In the genomic region with DNA sequence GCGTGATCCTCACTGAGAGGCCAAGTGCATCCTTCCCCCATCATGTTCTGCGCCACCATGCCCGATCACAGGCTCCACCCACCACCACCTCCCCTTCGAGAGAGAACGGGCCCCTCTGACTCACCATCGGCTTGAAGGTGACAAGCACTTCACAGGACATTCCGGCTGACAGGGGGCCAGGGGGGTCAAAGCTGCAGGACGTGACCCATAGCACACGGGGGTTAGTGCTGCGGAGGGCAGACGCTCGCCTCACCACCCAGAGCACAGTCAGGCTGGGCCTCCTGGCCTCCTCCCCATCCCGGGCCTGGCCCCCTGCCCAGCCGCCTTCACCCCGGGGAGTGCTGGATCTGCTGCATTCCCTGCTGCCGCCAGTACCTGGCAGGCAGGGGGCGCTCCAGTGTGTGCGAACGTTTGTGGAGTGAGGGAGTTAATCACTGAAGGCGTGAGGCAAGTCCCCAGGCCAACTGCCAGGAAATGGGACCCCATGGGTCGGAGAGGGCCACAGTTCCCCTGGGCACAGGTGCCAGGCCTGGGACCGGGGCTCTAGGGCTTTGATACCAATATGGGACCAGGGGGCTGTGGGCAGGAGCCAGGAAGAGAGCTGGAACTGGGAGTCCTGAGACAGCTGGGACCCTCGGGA, we compare ENCODE assay signal across 8 cellular contexts. TPM values are rescaled to one million over a fixed set of nuclear protein-coding genes. Genes with fewer than 3 reads are reported as not detected.
A peak's percentile ranks its signal among the peaks of the same experiment; 100 is the strongest.
DNase-seq lines count a peak whose midpoint lies in the region; ATAC-seq and TF ChIP-seq lines count a peak whose summit lies in the region.

No MANE protein-coding gene starts in this region.

- H3K4me3 ChIP-seq in A673 (ENCODE audit: low read depth, low read length, poor library complexity, severe bottlenecking), result no peak overlapping the region
- no peak overlapping the region for H3K4me3 ChIP-seq in liver (ENCODE audit: low read depth in 1 of 3, low read length in 3 of 3)

- H3K4me1 ChIP-seq in A673 (ENCODE audit: insufficient read depth, low read length, poor library complexity, severe bottlenecking) (peaks cover 3% of the 10 kb centered on the region), liver (ENCODE audit: control insufficient read depth in 4 of 4, insufficient read depth in 4 of 4, low read length in 3 of 4) (no peaks in the 10 kb centered on the region)

- H3K27ac ChIP-seq in A673 (ENCODE audit: low read depth, low read length, poor library complexity, severe bottlenecking), result no peak overlapping the region
- no peak overlapping the region for H3K27ac ChIP-seq in liver (ENCODE audit: low read depth in 1 of 2, low read length in 2 of 2)

- H3K27ac Mint-ChIP-seq in activated CD4-positive, alpha-beta T cell treated with anti-CD3 and anti-CD28 coated beads, Interleukin-2, amount 10 ng/mL, durations not matched to agents 7 days and 5 days, result no peak overlapping the region

- H3K9ac ChIP-seq in liver (ENCODE audit: low read depth in 1 of 2, low read length in 2 of 2), result no peak overlapping the region

- no peaks in the 10 kb centered on the region for H3K36me3 Mint-ChIP-seq in activated CD4-positive, alpha-beta T cell treated with anti-CD3 and anti-CD28 coated beads, Interleukin-2, amount 10 ng/mL, durations not matched to agents 7 days and 5 days (ENCODE audit: low read depth)

- peaks cover under 1% of the 10 kb centered on the region for H3K4me1 Mint-ChIP-seq in activated CD4-positive, alpha-beta T cell treated with anti-CD3 and anti-CD28 coated beads, Interleukin-2, amount 10 ng/mL, durations not matched to agents 7 days and 5 days

- POLR2A ChIA-PET in A673 (lab: Charles Lee; ENCODE audit: low non-redundant PET), result no interaction called here
- POLR2A ChIA-PET in activated CD4-positive, alpha-beta T cell treated with anti-CD3 and anti-CD28 coated beads, Interleukin-2, amount 10 ng/mL, durations not matched to agents 7 days and 5 days (lab: Charles Lee), result no interaction called here

- no TSS peak for BruUV-seq in A673 (replicated peaks; lab: Mats Ljungman, UMichigan)

- peak; percentile 91 for DNase-seq in A673 (ENCODE audit: low spot score)
- peak; percentile 91 for DNase-seq in GM13976 (ENCODE audit: low spot score)
- DNase-seq in NCI-H446 treated with DMSO at 0.1 percent for 48 hours (lab: John Stamatoyannopoulos, UW), result peak; percentile 41
- peak; percentile 78 for DNase-seq in activated CD4-positive, alpha-beta T cell treated with anti-CD3 and anti-CD28 coated beads, Interleukin-2, amount 10 ng/mL, durations not matched to agents 7 days and 5 days
- peak; percentile 74 for DNase-seq in dermis blood vessel endothelial cell
- peak; percentile 37 to 46 (median 46) for DNase-seq in stimulated activated CD4-positive, alpha-beta T cell treated with anti-CD3 and anti-CD28 coated beads, TNF-alpha, amount 100 ng/mL, for 4 hours (ENCODE audit: low read depth in 3 of 3)

- no peak for ATAC-seq in GM18511 (IDR thresholded peaks at IDR 0.05; ENCODE audit: unreplicated experiment)

- CTCF ChIA-PET in A673 (lab: Charles Lee), result interaction anchor here (3.8 kb wide), 1 partner anchor 84 kb away, joined by 23 read pairs; no protein-coding TSS in a partner anchor
- CTCF ChIA-PET in activated CD4-positive, alpha-beta T cell treated with anti-CD3 and anti-CD28 coated beads, Interleukin-2, amount 10 ng/mL, durations not matched to agents 7 days and 5 days (lab: Charles Lee), result interaction anchor here (0.8 to 2.9 kb wide), 8 partner anchors 13 to 197 kb away, joined by 3 to 20 read pairs (median 3); no protein-coding TSS in a partner anchor

- H3K9me3 Mint-ChIP-seq in activated CD4-positive, alpha-beta T cell treated with anti-CD3 and anti-CD28 coated beads, Interleukin-2, amount 10 ng/mL, durations not matched to agents 7 days and 5 days, result peaks cover under 1% of the 10 kb centered on the region

- H3K9me3 ChIP-seq in A673 (ENCODE audit: low read depth, low read length, poor library complexity, severe bottlenecking), result no peaks in the 10 kb centered on the region
- no peaks in the 10 kb centered on the region for H3K9me3 ChIP-seq in liver (ENCODE audit: control insufficient read depth in 4 of 4, low read length in 3 of 4)

- TF ChIP-seq CTCF in A673 (conservative IDR thresholded peaks at IDR 0.05; ENCODE audit: low read depth, low read length) (peak; percentile 98), GM13976 (IDR thresholded peaks at IDR 0.05; ENCODE audit: borderline replicate concordance, control extremely low read depth, extremely low read depth, insufficient read depth, missing control alignments) (peak; percentile 79), liver (IDR thresholded peaks at IDR 0.05; ENCODE audit: low read depth, low read length, missing input control) (peak; percentile 75)

- peaks cover 8% of the 10 kb centered on the region for H3K27me3 Mint-ChIP-seq in activated CD4-positive, alpha-beta T cell treated with anti-CD3 and anti-CD28 coated beads, Interleukin-2, amount 10 ng/mL, durations not matched to agents 7 days and 5 days

- H3K4me3 Mint-ChIP-seq in activated CD4-positive, alpha-beta T cell treated with anti-CD3 and anti-CD28 coated beads, Interleukin-2, amount 10 ng/mL, durations not matched to agents 7 days and 5 days, result no peak overlapping the region

- no peaks in the 10 kb centered on the region for H3K36me3 ChIP-seq in A673 (ENCODE audit: insufficient read depth, low read length, poor library complexity, severe bottlenecking)
- no peaks in the 10 kb centered on the region for H3K36me3 ChIP-seq in liver (ENCODE audit: control insufficient read depth in 4 of 4, insufficient read depth in 3 of 4, low read depth in 1 of 4, low read length in 3 of 4)

- intact Hi-C loops in A673 (cut with micrococcal nuclease; ENCODE audit: unreplicated experiment), result loop anchor here (1.0 kb wide), 1 partner anchor 85 kb away; no protein-coding TSS in a partner anchor

- in situ Hi-C loops in GM13976 (cut with MboI; ENCODE audit: low sequenced_read_pairs, unreplicated experiment), result no loop called here

- 12% methylated on average over 23 of the region's 23 CpGs for WGBS in liver

- TF ChIP-seq RAD21 in liver (IDR thresholded peaks at IDR 0.05), result peak; percentile 78 to 88

- no peaks in the 10 kb centered on the region for H3K27me3 ChIP-seq in A673 (replicated peaks; ENCODE audit: insufficient read depth, low read depth, low read length, poor library complexity)
- no peaks in the 10 kb centered on the region for H3K27me3 ChIP-seq in liver (ENCODE audit: control insufficient read depth in 4 of 4, insufficient read depth in 4 of 4, low read length in 3 of 4)

TF ChIP-seq in liver, 16 proteins besides CTCF, POLR2A, EP300 and RAD21 (continues in another document):
- TF ChIP-seq, protein P1, sequence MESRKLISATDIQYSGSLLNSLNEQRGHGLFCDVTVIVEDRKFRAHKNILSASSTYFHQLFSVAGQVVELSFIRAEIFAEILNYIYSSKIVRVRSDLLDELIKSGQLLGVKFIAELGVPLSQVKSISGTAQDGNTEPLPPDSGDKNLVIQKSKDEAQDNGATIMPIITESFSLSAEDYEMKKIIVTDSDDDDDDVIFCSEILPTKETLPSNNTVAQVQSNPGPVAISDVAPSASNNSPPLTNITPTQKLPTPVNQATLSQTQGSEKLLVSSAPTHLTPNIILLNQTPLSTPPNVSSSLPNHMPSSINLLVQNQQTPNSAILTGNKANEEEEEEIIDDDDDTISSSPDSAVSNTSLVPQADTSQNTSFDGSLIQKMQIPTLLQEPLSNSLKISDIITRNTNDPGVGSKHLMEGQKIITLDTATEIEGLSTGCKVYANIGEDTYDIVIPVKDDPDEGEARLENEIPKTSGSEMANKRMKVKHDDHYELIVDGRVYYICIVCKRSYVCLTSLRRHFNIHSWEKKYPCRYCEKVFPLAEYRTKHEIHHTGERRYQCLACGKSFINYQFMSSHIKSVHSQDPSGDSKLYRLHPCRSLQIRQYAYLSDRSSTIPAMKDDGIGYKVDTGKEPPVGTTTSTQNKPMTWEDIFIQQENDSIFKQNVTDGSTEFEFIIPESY (IDR thresholded peaks at IDR 0.05), result no peak
- TF ChIP-seq FOXA2 (IDR thresholded peaks at IDR 0.05), result no peak
- no peak for TF ChIP-seq YY1 (IDR thresholded peaks at IDR 0.05)
- TF ChIP-seq MAX (IDR thresholded peaks at IDR 0.05), result no peak
- TF ChIP-seq GABPA (IDR thresholded peaks at IDR 0.05 in 1 of 2, conservative IDR thresholded peaks at IDR 0.05 in 1 of 2), result no peak
- no peak for TF ChIP-seq RXRA (IDR thresholded peaks at IDR 0.05)
- TF ChIP-seq FOXA1 (IDR thresholded peaks at IDR 0.05), result no peak
- TF ChIP-seq TAF1 (conservative IDR thresholded peaks at IDR 0.05), result no peak
- no peak for TF ChIP-seq EGR1 (IDR thresholded peaks at IDR 0.05; ENCODE audit: low read depth in 2 of 2)
- TF ChIP-seq JUND (IDR thresholded peaks at IDR 0.05), result no peak
- TF ChIP-seq HNF4G (IDR thresholded peaks at IDR 0.05), result no peak

RNA-seq across cellular contexts. Expression of gene TMEM52, which starts 40.9 kb away (rescaled TPM):
- total RNA-seq in A673 (2021) (4.1 and 10.3 TPM in 2 replicates), dermis blood vessel endothelial cell (0.37 TPM in 1 of 2 replicates, not detected in the other), liver (1 to 10 TPM; 2.6 to 2.7 TPM)
- total RNA-seq in activated CD4-positive, alpha-beta T cell treated with anti-CD3 and anti-CD28 coated beads, Interleukin-2, amount 10 ng/mL, durations not matched to agents 7 days and 5 days, result not detected
- 10 to 100 TPM in 1 of 2 donors, 1 to 10 TPM in 1; 3.2 to 13.1 TPM for polyA plus RNA-seq in liver

RNA-seq across cellular contexts. Expression of gene CFAP74, which starts 43.6 kb away (rescaled TPM):
- total RNA-seq in A673 (2021) (not detected in 2 replicates), dermis blood vessel endothelial cell (not detected in 2 replicates), liver (under 1 TPM in 1 of 2 donors, not detected in 1; under 0.01 TPM)
- not detected for total RNA-seq in activated CD4-positive, alpha-beta T cell treated with anti-CD3 and anti-CD28 coated beads, Interleukin-2, amount 10 ng/mL, durations not matched to agents 7 days and 5 days
- polyA plus RNA-seq in liver, result under 1 TPM in 1 of 2 donors, not detected in 1; 0.31 TPM

RNA-seq across cellular contexts. Expression of gene CALML6, which starts 44.9 kb away (rescaled TPM):
- total RNA-seq in A673 (2021) (0.28 TPM in 1 of 2 replicates, not detected in the other), dermis blood vessel endothelial cell (0.34 TPM in 1 of 2 replicates, not detected in the other), liver (under 1 TPM; 0.47 to 0.67 TPM)
- under 1 TPM; 0.27 to 0.47 TPM for total RNA-seq in activated CD4-positive, alpha-beta T cell treated with anti-CD3 and anti-CD28 coated beads, Interleukin-2, amount 10 ng/mL, durations not matched to agents 7 days and 5 days
- under 1 TPM in 1 of 2 donors, not detected in 1; 0.15 TPM for polyA plus RNA-seq in liver

RNA-seq across cellular contexts. Expression of gene GABRD, which starts 59.2 kb away (rescaled TPM):
- total RNA-seq in A673 (2021) (not detected in 2 replicates), dermis blood vessel endothelial cell (0.33 and 0.51 TPM in 2 replicates), liver (not detected)
- total RNA-seq in activated CD4-positive, alpha-beta T cell treated with anti-CD3 and anti-CD28 coated beads, Interleukin-2, amount 10 ng/mL, durations not matched to agents 7 days and 5 days, result not detected
- under 1 TPM in 1 of 2 donors, not detected in 1; 0.29 TPM for polyA plus RNA-seq in liver

Comparison
In these comparisons a context has a peak if more than half of its experiments do, and no peak if none do; other contexts are left out.
1. DNase-seq: peak in every context shown above with its lines; median percentile 91 in A673; 91 in GM13976; 78 in activated CD4-positive, alpha-beta T cell treated with anti-CD3 and anti-CD28 coated beads, Interleukin-2, amount 10 ng/mL, durations not matched to agents 7 days and 5 days; 74 in dermis blood vessel endothelial cell; 46 in stimulated activated CD4-positive, alpha-beta T cell treated with anti-CD3 and anti-CD28 coated beads, TNF-alpha, amount 100 ng/mL, for 4 hours; 41 in NCI-H446 treated with DMSO at 0.1 percent for 48 hours.